ENCODE assay signal across 26 cellular contexts in the genomic region with DNA sequence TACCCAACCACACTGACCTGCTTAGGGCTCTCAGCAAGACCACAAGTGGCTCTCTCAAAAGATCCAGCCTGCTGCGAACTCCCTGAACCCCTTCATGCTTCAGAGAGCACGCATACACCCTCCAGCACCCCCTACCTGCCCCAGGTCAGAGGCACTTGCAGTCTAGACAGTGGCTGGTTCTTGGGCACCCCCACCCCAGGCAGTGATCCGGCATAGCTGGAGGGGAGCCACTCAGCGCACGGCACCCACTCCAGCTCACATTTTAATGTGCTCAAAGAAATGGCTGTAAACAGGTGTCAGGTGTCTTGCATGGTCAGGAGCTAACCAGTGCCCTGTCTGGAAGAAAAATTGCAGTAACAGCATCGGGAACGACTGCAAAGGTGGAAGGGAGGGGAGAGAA.
DNase-seq lines count a peak whose midpoint lies in the region; ATAC-seq and TF ChIP-seq lines count a peak whose summit lies in the region.
"Had no signal": no experiment of that assay in that cellular context is flagged by ENCODE, and none has a peak within 500 bp of the region (broad histone marks: within the 10 kb centered on the region; RNA-seq: fewer than 3 reads in every experiment).

No MANE protein-coding gene starts in this region.

- no peaks in the 10 kb centered on the region for H3K9me3 Mint-ChIP-seq in CD8-positive, alpha-beta memory T cell
- H3K9me3 Mint-ChIP-seq: activated CD4-positive, alpha-beta memory T cell treated with anti-CD3 and anti-CD28 coated beads, Interleukin-2, amount 10 ng/mL, durations not matched to agents 7 days and 5 days; HFFc6; type B pancreatic cell had no signal

- POLR2A ChIA-PET in CD8-positive, alpha-beta memory T cell (lab: Charles Lee) = no interaction called here

- no peaks in the 10 kb centered on the region for H3K9me3 ChIP-seq in upper lobe of right lung
- no peaks in the 10 kb centered on the region for H3K9me3 ChIP-seq in CD8-positive, alpha-beta memory T cell (ENCODE audit: low read length)
- H3K9me3 ChIP-seq: A549, colonic mucosa, psoas muscle, SK-N-SH had no signal

- CTCF ChIA-PET in CD8-positive, alpha-beta memory T cell (lab: Charles Lee) = no interaction called here

- H3K27me3 Mint-ChIP-seq in CD8-positive, alpha-beta memory T cell = peaks cover 10 to 14% of the 10 kb centered on the region in 2 donors

- no peaks in the 10 kb centered on the region for H3K36me3 ChIP-seq in upper lobe of right lung
- no peaks in the 10 kb centered on the region for H3K36me3 ChIP-seq in CD8-positive, alpha-beta memory T cell (ENCODE audit: insufficient read depth, low read length)
- H3K36me3 ChIP-seq: colonic mucosa had no signal

- no peak for ATAC-seq in upper lobe of right lung
- no peak for ATAC-seq in HG02610 (IDR thresholded peaks at IDR 0.05; ENCODE audit: unreplicated experiment)
- ATAC-seq: A549; activated CD4-positive, CD25-positive, alpha-beta regulatory T cell treated with anti-CD3 and anti-CD28 coated beads, Interleukin-2, amount 50 U/mL, for 24 hours; psoas muscle; Right ventricle myocardium inferior had no signal

- H3K4me1 Mint-ChIP-seq in CD8-positive, alpha-beta memory T cell = no peaks in the 10 kb centered on the region
- H3K4me1 Mint-ChIP-seq: activated CD4-positive, alpha-beta memory T cell treated with anti-CD3 and anti-CD28 coated beads, Interleukin-2, amount 10 ng/mL, durations not matched to agents 7 days and 5 days had no signal

- H3K4me3 ChIP-seq in upper lobe of right lung = no peak overlapping the region
- no peak overlapping the region for H3K4me3 ChIP-seq in CD8-positive, alpha-beta memory T cell (ENCODE audit: low read length)
- H3K4me3 ChIP-seq: A549, colonic mucosa, GM23248, psoas muscle had no signal

- no peaks in the 10 kb centered on the region for H3K4me1 ChIP-seq in upper lobe of right lung
- no peaks in the 10 kb centered on the region for H3K4me1 ChIP-seq in CD8-positive, alpha-beta memory T cell (ENCODE audit: insufficient read depth, low read length)
- H3K4me1 ChIP-seq: A549, colonic mucosa had no signal

- intact Hi-C loops in upper lobe of right lung (cut with DNase I) = no loop called here

- no peak for TF ChIP-seq CTCF in upper lobe of right lung (IDR thresholded peaks at IDR 0.05)

- no peaks in the 10 kb centered on the region for H3K27me3 ChIP-seq in upper lobe of right lung
- H3K27me3 ChIP-seq in CD8-positive, alpha-beta memory T cell (ENCODE audit: insufficient read depth, low read length, poor library complexity, severe bottlenecking) = no peaks in the 10 kb centered on the region
- H3K27me3 ChIP-seq: colonic mucosa had no signal

- DNase-seq in NCI-H2171 treated with DMSO at 0.1 percent for 48 hours (lab: John Stamatoyannopoulos, UW) (peak; percentile 36), NCI-H2171 (lab: John Stamatoyannopoulos, UW) (no peak), NCI-H345 (lab: John Stamatoyannopoulos, UW) (peak; percentile 51), left kidney (ENCODE audit: low read depth, low spot score) (peak; percentile 88), upper lobe of right lung (peak; percentile 42), OCI-M1 (lab: John Stamatoyannopoulos, UW) (no peak)
- no peak for DNase-seq in CD8-positive, alpha-beta memory T cell
- DNase-seq: activated CD4-positive, alpha-beta memory T cell treated with anti-CD3 and anti-CD28 coated beads, Interleukin-2, amount 10 ng/mL, durations not matched to agents 7 days and 5 days; activated CD8-positive, alpha-beta memory T cell treated with anti-CD3 and anti-CD28 coated beads, Interleukin-2, amount 50 U/mL, for 4 hours; activated naive CD4-positive, alpha-beta T cell treated with Interleukin-2 at 50 U/mL for 16 hours; colonic mucosa; effector CD4-positive, alpha-beta T cell; GM23248; HFFc6; NCI-H2081; NCI-H510A; occipital lobe; psoas muscle; SK-N-SH; stimulated activated CD4-positive, alpha-beta T cell treated with anti-CD3 and anti-CD28 coated beads, Interleukin-4, amount 100 ng/mL, for 4 hours; substantia nigra had no signal

- no peak overlapping the region for H3K27ac Mint-ChIP-seq in CD8-positive, alpha-beta memory T cell
- H3K27ac Mint-ChIP-seq: activated CD4-positive, alpha-beta memory T cell treated with anti-CD3 and anti-CD28 coated beads, Interleukin-2, amount 10 ng/mL, durations not matched to agents 7 days and 5 days; HFFc6; type B pancreatic cell had no signal

- no peaks in the 10 kb centered on the region for H3K36me3 Mint-ChIP-seq in CD8-positive, alpha-beta memory T cell

- no peak overlapping the region for H3K27ac ChIP-seq in upper lobe of right lung
- no peak overlapping the region for H3K27ac ChIP-seq in CD8-positive, alpha-beta memory T cell (ENCODE audit: low read depth, low read length)
- H3K27ac ChIP-seq: A549, colonic mucosa, GM23248, psoas muscle had no signal

- no peak overlapping the region for H3K4me3 Mint-ChIP-seq in CD8-positive, alpha-beta memory T cell
- H3K4me3 Mint-ChIP-seq: activated CD4-positive, alpha-beta memory T cell treated with anti-CD3 and anti-CD28 coated beads, Interleukin-2, amount 10 ng/mL, durations not matched to agents 7 days and 5 days; HFFc6; type B pancreatic cell had no signal

Comparison
In these comparisons a context has a peak if more than half of its experiments do, and no peak if none do; other contexts are left out.
1. DNase-seq: peak in NCI-H2171 treated with DMSO at 0.1 percent for 48 hours (single experiment), NCI-H345 (single experiment), left kidney (single experiment) and upper lobe of right lung (single experiment); none in NCI-H2171 (single experiment), OCI-M1 (single experiment) and CD8-positive, alpha-beta memory T cell (0 of 5).